25 cellular contexts compared by ENCODE assay signal in the genomic region with DNA sequence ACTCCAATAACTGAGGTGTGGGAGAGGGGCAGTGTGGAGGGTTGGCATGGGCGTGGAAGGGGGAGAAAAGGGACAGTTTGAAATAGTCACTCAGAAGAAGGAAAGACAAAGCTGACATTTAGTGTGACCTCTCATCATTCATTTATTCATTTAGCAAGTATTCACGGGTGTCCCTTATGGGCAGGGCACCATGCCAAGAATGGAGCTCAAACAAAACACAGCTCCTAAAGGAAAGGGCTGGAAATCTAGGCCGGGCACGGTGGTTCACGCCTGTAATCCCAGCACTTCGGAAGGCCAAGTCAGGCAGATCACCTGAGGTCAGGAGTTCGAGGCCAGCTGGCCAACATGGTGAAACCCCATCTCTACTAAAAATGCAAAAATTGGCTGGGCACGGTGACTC. TPM values are rescaled to one million over a fixed set of nuclear protein-coding genes. Genes with fewer than 3 reads are reported as not detected.
"Had no signal": no experiment of that assay in that cellular context is flagged by ENCODE, and none has a peak within 500 bp of the region (broad histone marks: within the 10 kb centered on the region; RNA-seq: fewer than 3 reads in every experiment).

No MANE protein-coding gene starts in this region.

- H3K4me1 ChIP-seq: breast epithelium, psoas muscle had no signal

- ATAC-seq: activated CD4-positive, CD25-positive, alpha-beta regulatory T cell treated with anti-CD3 and anti-CD28 coated beads, Interleukin-2, amount 50 U/mL, for 24 hours; activated T-cell treated with anti-CD3 and anti-CD28 coated beads, Interleukin-2, amount 50 U/mL, for 4 hours; left ventricle myocardium superior; mucosa of descending colon; psoas muscle; right cardiac atrium had no signal

- H3K27me3 ChIP-seq: ovary had no signal

- H3K27ac ChIP-seq: breast epithelium, esophagus muscularis mucosa, ovary, psoas muscle, transverse colon had no signal

- H3K36me3 ChIP-seq: breast epithelium, esophagus muscularis mucosa, ovary, transverse colon had no signal

- H3K4me3 ChIP-seq: breast epithelium, esophagus muscularis mucosa, mucosa of descending colon, ovary, psoas muscle, transverse colon had no signal

- H3K4me3 Mint-ChIP-seq: activated CD4-positive, alpha-beta T cell treated with anti-CD3 and anti-CD28 coated beads, Interleukin-2, amount 10 ng/mL, durations not matched to agents 7 days and 5 days; activated naive CD4-positive, alpha-beta T cell treated with anti-CD3 and anti-CD28 coated beads, Interleukin-2, amount 10 ng/mL, durations not matched to agents 7 days and 5 days; activated T-cell treated with anti-CD3 and anti-CD28 coated beads, Interleukin-2, amount 50 U/mL, for 4 hours; immature natural killer cell; naive B cell; stimulated activated naive CD8-positive, alpha-beta T cell treated with anti-CD3 and anti-CD28 coated beads, Interleukin-15, Interleukin-2, amounts not matched to agents 100 ng/mL and 50 ng/mL, for 24 hours had no signal

- DNase-seq: activated CD4-positive, alpha-beta T cell treated with anti-CD3 and anti-CD28 coated beads, Interleukin-2, amount 10 ng/mL, durations not matched to agents 7 days and 5 days; activated CD8-positive, alpha-beta memory T cell treated with anti-CD3 and anti-CD28 coated beads, Interleukin-2, amount 50 U/mL, for 4 hours; activated naive CD4-positive, alpha-beta T cell treated with anti-CD3 and anti-CD28 coated beads, Interleukin-2, amount 10 ng/mL, durations not matched to agents 7 days and 5 days; activated T-cell treated with anti-CD3 and anti-CD28 coated beads, Interleukin-2, amount 50 U/mL, for 4 hours; aorta; cortex of kidney; effector CD8-positive, alpha-beta T cell; immature natural killer cell; kidney glomerular epithelial cell; left ventricle myocardium superior; mesenchymal stem cell; mucosa of descending colon; naive B cell; ovary; psoas muscle; right cardiac atrium; small intestine; stimulated activated CD4-positive, alpha-beta T cell treated with anti-CD3 and anti-CD28 coated beads, Interleukin-15, amount 100 ng/mL, for 24 hours; stimulated activated CD4-positive, alpha-beta T cell treated with anti-CD3 and anti-CD28 coated beads, Interleukin-2, amount 100 ng/mL, for 48 hours; transverse colon had no signal

- H3K9me3 ChIP-seq: breast epithelium, esophagus muscularis mucosa, mucosa of descending colon, ovary, psoas muscle, transverse colon had no signal

- H3K27ac Mint-ChIP-seq: activated CD4-positive, alpha-beta T cell treated with anti-CD3 and anti-CD28 coated beads, Interleukin-2, amount 10 ng/mL, durations not matched to agents 7 days and 5 days; activated naive CD4-positive, alpha-beta T cell treated with anti-CD3 and anti-CD28 coated beads, Interleukin-2, amount 10 ng/mL, durations not matched to agents 7 days and 5 days; immature natural killer cell; stimulated activated naive CD8-positive, alpha-beta T cell treated with anti-CD3 and anti-CD28 coated beads, Interleukin-15, Interleukin-2, amounts not matched to agents 100 ng/mL and 50 ng/mL, for 24 hours had no signal

- H3K9me3 Mint-ChIP-seq: activated CD4-positive, alpha-beta T cell treated with anti-CD3 and anti-CD28 coated beads, Interleukin-2, amount 10 ng/mL, durations not matched to agents 7 days and 5 days; activated naive CD4-positive, alpha-beta T cell treated with anti-CD3 and anti-CD28 coated beads, Interleukin-2, amount 10 ng/mL, durations not matched to agents 7 days and 5 days; activated T-cell treated with anti-CD3 and anti-CD28 coated beads, Interleukin-2, amount 50 U/mL, for 4 hours; stimulated activated naive CD8-positive, alpha-beta T cell treated with anti-CD3 and anti-CD28 coated beads, Interleukin-15, Interleukin-2, amounts not matched to agents 100 ng/mL and 50 ng/mL, for 24 hours had no signal

RNA-seq across cellular contexts. Expression of gene CREB3L1, which starts 50.4 kb away (rescaled TPM):
- total RNA-seq: activated CD4-positive, alpha-beta T cell treated with anti-CD3 and anti-CD28 coated beads, Interleukin-2, amount 10 ng/mL, durations not matched to agents 7 days and 5 days; T-helper 1 cell treated with Interleukin-12 subunit alpha and Interleukin-12 subunit beta and Interleukin-4 antibody, amounts not matched to agents 30 ng/mL and 1 ng/mL, for 36 hours had no signal
